In the genomic region with DNA sequence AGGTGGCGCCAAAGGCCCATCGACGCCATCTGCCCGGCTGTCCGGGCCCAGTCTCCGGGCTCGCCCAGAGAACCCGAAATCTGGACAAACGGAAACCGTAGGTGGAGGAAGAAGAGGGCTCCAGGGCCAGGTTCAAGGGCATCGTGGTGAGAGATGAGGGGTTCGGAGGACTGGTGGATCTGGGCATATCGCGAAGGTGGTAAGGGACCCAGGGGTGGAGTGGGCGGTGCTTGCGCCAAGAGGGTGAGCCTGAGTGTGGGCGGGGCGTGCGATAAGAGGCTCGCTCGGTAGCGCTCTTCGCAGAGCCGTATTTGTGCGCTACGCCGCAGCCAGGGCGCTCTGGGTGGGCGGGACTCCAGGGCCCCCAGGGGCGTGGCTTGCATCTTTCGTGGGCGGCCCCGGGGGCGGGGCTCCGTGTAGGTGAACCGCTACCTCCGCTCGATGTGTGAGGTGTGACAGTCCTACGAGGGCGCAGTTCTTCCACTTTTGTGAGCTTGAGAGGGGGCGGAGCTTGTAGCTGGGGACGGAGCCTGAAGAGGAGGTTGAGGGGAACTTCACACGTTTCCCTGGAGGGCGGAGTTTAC, we compare ENCODE assay signal across 8 cellular contexts. TPM values are rescaled to one million over a fixed set of nuclear protein-coding genes. Genes with fewer than 3 reads are reported as not detected.
DNase-seq lines count a peak whose midpoint lies in the region; ATAC-seq and TF ChIP-seq lines count a peak whose summit lies in the region.

No MANE protein-coding gene starts in this region.

- H3K4me2 ChIP-seq in osteoblast (ENCODE audit: insufficient read depth, low read length): peak overlapping the region; percentile 98

- peak; percentile 66 for ATAC-seq in HG02571 (IDR thresholded peaks at IDR 0.05; ENCODE audit: unreplicated experiment)

- peak; percentile 14 for TF ChIP-seq POLR2A in testis (IDR thresholded peaks at IDR 0.05)

- H3K9me3 ChIP-seq in osteoblast (ENCODE audit: low read depth, low read length) (no peaks in the 10 kb centered on the region), testis (no peaks in the 10 kb centered on the region)

- H3K4me1 ChIP-seq in osteoblast (ENCODE audit: insufficient read depth, low read length): peaks cover 38% of the 10 kb centered on the region
- peaks cover 11% of the 10 kb centered on the region for H3K4me1 ChIP-seq in testis

- DNase-seq in GM06990 (ENCODE audit: extremely low read depth, insufficient read length): peak; percentile 94
- DNase-seq in NAMALWA (ENCODE audit: low spot score): peak; percentile 97
- DNase-seq in SK-N-DZ (ENCODE audit: low spot score): peak; percentile 95
- peak; percentile 95 for DNase-seq in activated naive CD4-positive, alpha-beta T cell treated with anti-CD3 and anti-CD28 coated beads, Interleukin-2, amount 50 U/mL, for 16 hours
- DNase-seq in glomerular visceral epithelial cell (ENCODE audit: extremely low spot score): peak; percentile 91
- DNase-seq in osteoblast (ENCODE audit: insufficient read length, low spot score, missing footprints): peak; percentile 97
- DNase-seq in testis: peak; percentile 95

- H4K20me1 ChIP-seq in osteoblast (ENCODE audit: insufficient read depth, low read length): peaks cover 25% of the 10 kb centered on the region

- H3K27ac ChIP-seq in osteoblast (ENCODE audit: low read depth, low read length) (peak overlapping the region; percentile 83), testis (peak overlapping the region; percentile 65 to 79)

- H3K27me3 ChIP-seq in GM06990 (replicated peaks; ENCODE audit: control insufficient read depth, insufficient read depth, low read length): no peaks in the 10 kb centered on the region; the same call in 1 of the 2 replicates
- no peaks in the 10 kb centered on the region for H3K27me3 ChIP-seq in osteoblast (ENCODE audit: insufficient read depth, low read length)
- H3K27me3 ChIP-seq in testis: no peaks in the 10 kb centered on the region

- intact Hi-C loops in testis (cut with DNase I; ENCODE audit: low total_unique reads): no loop called here

- H3K36me3 ChIP-seq in GM06990 (ENCODE audit: control insufficient read depth, insufficient read depth, low read length) (no peaks in the 10 kb centered on the region), osteoblast (ENCODE audit: insufficient read depth, low read length) (no peaks in the 10 kb centered on the region), testis (ENCODE audit: low read depth, missing control alignments) (no peaks in the 10 kb centered on the region)

- TF ChIP-seq CTCF in GM06990 (IDR thresholded peaks at IDR 0.05; ENCODE audit: insufficient read depth, low read length, poor library complexity, severe bottlenecking) (peak; percentile 95), osteoblast (IDR thresholded peaks at IDR 0.05; ENCODE audit: extremely low read depth, low read depth, low read length) (no peak), testis (IDR thresholded peaks at IDR 0.05) (peak in 1 of 3 experiments; percentile 70)

- peak overlapping the region; percentile 98 for H2AFZ ChIP-seq in osteoblast (ENCODE audit: low read length)

- peaks cover 33% of the 10 kb centered on the region for H3K79me2 ChIP-seq in osteoblast (ENCODE audit: insufficient read depth, low read length)

- H3K4me3 ChIP-seq in GM06990 (replicated peaks; ENCODE audit: low read depth, low read length) (peak overlapping the region; percentile 67), osteoblast (ENCODE audit: insufficient read depth, low read length) (peak overlapping the region; percentile 80), testis (peak overlapping the region; percentile 39 to 53)

- 0 to 1% methylated on average over 28 to 38 of the region's 44 CpGs for WGBS in testis, 2 donors

RNA-seq across cellular contexts. Expression of a gene that starts 4.8 kb away (rescaled TPM):
- polyA plus RNA-seq in SK-N-DZ (2014; cell fraction: cytosol; rRNA removed): 10.9 and 12.6 TPM in 2 replicates
- polyA plus RNA-seq in SK-N-DZ (2014; cell fraction: nucleus; rRNA removed): 4.7 and 5.3 TPM in 2 replicates
- 103 and 107 TPM in 2 replicates for total RNA-seq in osteoblast
- total RNA-seq in testis: 1 to 10 TPM; 3.9 to 6.4 TPM
- 35.5 TPM for polyA plus RNA-seq in testis (ENCODE audit: insufficient read depth, low read depth, low replicate concordance)

RNA-seq across cellular contexts. Expression of a gene that starts 20.4 kb away (rescaled TPM):
- polyA plus RNA-seq in SK-N-DZ (2014; cell fraction: cytosol; rRNA removed): 3.3 and 4.1 TPM in 2 replicates
- 1.2 and 2.7 TPM in 2 replicates for polyA plus RNA-seq in SK-N-DZ (2014; cell fraction: nucleus; rRNA removed)
- total RNA-seq in osteoblast (0.29 and 0.36 TPM in 2 replicates), testis (1 to 10 TPM; 1.4 to 1.7 TPM)
- 0.90 TPM for polyA plus RNA-seq in testis (ENCODE audit: insufficient read depth, low read depth, low replicate concordance)

RNA-seq across cellular contexts. Expression of a gene that starts 23.1 kb away (rescaled TPM):
- polyA plus RNA-seq in SK-N-DZ (2014; cell fraction: cytosol; rRNA removed): 115 and 153 TPM in 2 replicates
- 114 and 115 TPM in 2 replicates for polyA plus RNA-seq in SK-N-DZ (2014; cell fraction: nucleus; rRNA removed)
- total RNA-seq in osteoblast (165 and 182 TPM in 2 replicates), testis (10 to 100 TPM; 60.5 to 94.1 TPM)
- polyA plus RNA-seq in testis (ENCODE audit: insufficient read depth, low read depth, low replicate concordance): 82.6 TPM

RNA-seq across cellular contexts. Expression of a gene that starts 24.2 kb away (rescaled TPM):
- 3.2 and 3.8 TPM in 2 replicates for polyA plus RNA-seq in SK-N-DZ (2014; cell fraction: cytosol; rRNA removed)
- polyA plus RNA-seq in SK-N-DZ (2014; cell fraction: nucleus; rRNA removed): 5.6 and 15.1 TPM in 2 replicates
- total RNA-seq in osteoblast (27.1 and 31.8 TPM in 2 replicates), testis (1 to 10 TPM; 8.2 to 8.5 TPM)
- 4.7 TPM for polyA plus RNA-seq in testis (ENCODE audit: insufficient read depth, low read depth, low replicate concordance)

RNA-seq across cellular contexts. Expression of a gene that starts 32.8 kb away (rescaled TPM):
- 90.6 and 91.7 TPM in 2 replicates for polyA plus RNA-seq in SK-N-DZ (2014; cell fraction: cytosol; rRNA removed)
- polyA plus RNA-seq in SK-N-DZ (2014; cell fraction: nucleus; rRNA removed): 69.4 and 98.9 TPM in 2 replicates
- total RNA-seq in osteoblast (43.0 and 43.1 TPM in 2 replicates), testis (10 to 100 TPM; 55.5 to 59.4 TPM)
- 67.5 TPM for polyA plus RNA-seq in testis (ENCODE audit: insufficient read depth, low read depth, low replicate concordance)

Comparison
In these comparisons a context has a peak if more than half of its experiments do, and no peak if none do; other contexts are left out.
1. Peak in every context shown above with its lines: DNase-seq, ATAC-seq, H3K4me3 ChIP-seq and H3K27ac ChIP-seq.
2. RNA of a gene that starts 4.8 kb away (total RNA-seq): 103 to 107 TPM in osteoblast; 3.9 to 6.4 TPM in testis; every median in the first group is over 10 times any median in the second.